Comparison of ENCODE assay signal across 16 cellular contexts in the genomic region with DNA sequence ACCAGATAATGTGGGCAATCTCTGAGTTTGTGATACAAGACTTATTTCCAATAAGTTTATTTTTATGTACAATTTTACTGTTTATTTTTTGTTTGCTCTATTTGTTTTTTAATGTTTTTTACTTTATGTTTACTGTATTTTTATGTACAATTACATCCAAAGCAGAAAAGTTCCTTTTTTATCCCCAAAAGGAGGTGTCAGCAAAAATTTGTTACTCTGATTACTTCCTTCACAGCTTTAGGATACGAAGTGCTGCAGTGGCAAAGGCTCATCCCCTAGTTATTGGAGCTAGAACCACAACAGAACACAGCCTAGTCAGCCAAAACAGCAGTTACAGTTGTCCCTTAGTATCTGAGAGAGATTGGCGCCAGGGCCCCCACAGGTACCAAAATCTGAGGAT. TPM values are rescaled to one million over a fixed set of nuclear protein-coding genes. Genes with fewer than 3 reads are reported as not detected.
A peak's percentile ranks its signal among the peaks of the same experiment; 100 is the strongest.
DNase-seq lines count a peak whose midpoint lies in the region; ATAC-seq, FAIRE-seq and TF ChIP-seq lines count a peak whose summit lies in the region.
"Had no signal": no experiment of that assay in that cellular context is flagged by ENCODE, and none has a peak within 500 bp of the region (broad histone marks: within the 10 kb centered on the region; RNA-seq: fewer than 3 reads in every experiment).

No MANE protein-coding gene starts in this region.

- H3K4me1 Mint-ChIP-seq in activated T-cell treated with anti-CD3 and anti-CD28 coated beads, Interleukin-2, amount 50 U/mL, for 24 hours (ENCODE audit: low read depth) = peaks cover 25% of the 10 kb centered on the region
- peaks cover 16% of the 10 kb centered on the region for H3K4me1 Mint-ChIP-seq in endothelial cell (ENCODE audit: unreplicated experiment)
- H3K4me1 Mint-ChIP-seq: GM23338 had no signal

- BruUV-seq in HepG2 (replicated peaks; lab: Mats Ljungman, UMichigan) = no TSS peak

- TF ChIP-seq CTCF in HepG2 (CRISPR knock-in tag; IDR thresholded peaks at IDR 0.05) = no peak
- no peak for TF ChIP-seq CTCF in psoas muscle (IDR thresholded peaks at IDR 0.05)
- no peak for TF ChIP-seq CTCF in endothelial cell (IDR thresholded peaks at IDR 0.05; ENCODE audit: unreplicated experiment)

- CTCF ChIA-PET in HepG2 (lab: Yijun Ruan, JAX; ENCODE audit: low intra/inter-chr PET ratio, low total read pairs) = no interaction called here

- ATAC-seq in HepG2 = no peak
- no peak for ATAC-seq in psoas muscle
- ATAC-seq: GM23338 had no signal

- no peak overlapping the region for H3K4me3 Mint-ChIP-seq in activated T-cell treated with anti-CD3 and anti-CD28 coated beads, Interleukin-2, amount 50 U/mL, for 24 hours
- H3K4me3 Mint-ChIP-seq in endothelial cell (ENCODE audit: unreplicated experiment) = no peak overlapping the region
- H3K4me3 Mint-ChIP-seq: CD4-positive, alpha-beta memory T cell; GM23338 had no signal

- peaks cover 2% of the 10 kb centered on the region for H3K79me2 ChIP-seq in HepG2 (ENCODE audit: insufficient read depth, low read length)

- in situ Hi-C loops in HepG2 (cut with HindIII; ENCODE audit: extremely low pct_ligation_motif_present, low pct_unique_long_range_greater_than_20kb) = no loop called here

- intact Hi-C loops in HepG2 (cut with micrococcal nuclease; ENCODE audit: unreplicated experiment) = no loop called here
- intact Hi-C loops in psoas muscle (cut with DNase I) = no loop called here

- H3K4me1 ChIP-seq in HepG2 (ENCODE audit: insufficient read depth, low read length) = peaks cover 10% of the 10 kb centered on the region
- peaks cover 54% of the 10 kb centered on the region for H3K4me1 ChIP-seq in psoas muscle

- POLR2A ChIA-PET in HepG2 (lab: Yijun Ruan, JAX) = no interaction called here

- peaks cover 6% of the 10 kb centered on the region for H4K20me1 ChIP-seq in HepG2 (ENCODE audit: insufficient read depth, low read length)

- H3K36me3 Mint-ChIP-seq in activated T-cell treated with anti-CD3 and anti-CD28 coated beads, Interleukin-2, amount 50 U/mL, for 24 hours (ENCODE audit: low read depth) = peaks cover 89% of the 10 kb centered on the region
- H3K36me3 Mint-ChIP-seq in endothelial cell (ENCODE audit: low read depth, unreplicated experiment) = peaks cover 30% of the 10 kb centered on the region

- H3K27ac Mint-ChIP-seq in activated T-cell treated with anti-CD3 and anti-CD28 coated beads, Interleukin-2, amount 50 U/mL, for 24 hours = peak overlapping the region; percentile 61
- H3K27ac Mint-ChIP-seq in endothelial cell (ENCODE audit: unreplicated experiment) = no peak overlapping the region
- H3K27ac Mint-ChIP-seq: GM23338 had no signal

- no peaks in the 10 kb centered on the region for H3K27me3 Mint-ChIP-seq in activated T-cell treated with anti-CD3 and anti-CD28 coated beads, Interleukin-2, amount 50 U/mL, for 24 hours
- H3K27me3 Mint-ChIP-seq in endothelial cell (ENCODE audit: unreplicated experiment) = peaks cover 3% of the 10 kb centered on the region
- H3K27me3 Mint-ChIP-seq: CD4-positive, alpha-beta memory T cell had no signal

- H3K27me3 ChIP-seq in HepG2 (ENCODE audit: control insufficient read depth in 1 of 2, insufficient read depth in 2 of 2, low read length in 2 of 2) = no peaks in the 10 kb centered on the region
- H3K27me3 ChIP-seq in psoas muscle (ENCODE audit: insufficient read depth in 3 of 3, low read length in 2 of 3) = no peaks in the 10 kb centered on the region

- H3K36me3 ChIP-seq in HepG2 (replicated peaks in 1 of 2; ENCODE audit: control insufficient read depth in 1 of 2, insufficient read depth in 2 of 2, low read length in 2 of 2) (peaks cover 22 to 53% of the 10 kb centered on the region in 2 experiments), psoas muscle (ENCODE audit: insufficient read depth in 1 of 2, low read depth in 1 of 2) (peaks cover 7 to 63% of the 10 kb centered on the region in 2 donors)

- H2AFZ ChIP-seq in HepG2 (ENCODE audit: low read length) = no peak overlapping the region
- H2AFZ ChIP-seq: GM23338 had no signal

- WGBS in HepG2 (ENCODE audit: low lambda C conversion rate) = 96% methylated on average over 2 of the region's 2 CpGs
- WGBS in psoas muscle, 3 donors = 77 to 90% (median 86%) methylated on average over 2 of the region's 2 CpGs

- no peak for TF ChIP-seq POLR2A in HepG2 (IDR thresholded peaks at IDR 0.05; ENCODE audit: insufficient read depth in 1 of 2, low read depth in 2 of 2, low read length in 2 of 2)

- H3K27ac ChIP-seq in HepG2 (ENCODE audit: extremely low read length, insufficient read depth, low read length) = no peak overlapping the region
- H3K27ac ChIP-seq in psoas muscle = peak overlapping the region; percentile 76
- H3K27ac ChIP-seq: 22Rv1 had no signal

- no peak overlapping the region for H3K9ac ChIP-seq in HepG2 (ENCODE audit: insufficient read depth, low read depth, low read length)

- no peak for TF ChIP-seq EP300 in HepG2 (IDR thresholded peaks at IDR 0.05; ENCODE audit: low read depth in 2 of 2, low read length in 2 of 2)
- TF ChIP-seq EP300 in HepG2 (CRISPR knock-in tag; IDR thresholded peaks at IDR 0.05; ENCODE audit: borderline replicate concordance) = no peak

- no peak for DNase-seq in activated T-cell treated with anti-CD3 and anti-CD28 coated beads, Interleukin-2, amount 50 U/mL, for 24 hours
- no peak for DNase-seq in activated T-cell treated with anti-CD3 and anti-CD28 coated beads, Interleukin-2, amount 50 U/mL, for 48 hours
- peak; percentile 23 for DNase-seq in RPMI8226
- no peak for DNase-seq in HepG2 (ENCODE audit: low spot score)
- no peak for DNase-seq in psoas muscle
- no peak for DNase-seq in stimulated activated naive CD4-positive, alpha-beta T cell (lab: John Stamatoyannopoulos, UW)
- DNase-seq in NCI-H1694 (lab: John Stamatoyannopoulos, UW) = no peak
- DNase-seq in endothelial cell (ENCODE audit: low spot score) = no peak
- DNase-seq: C1 segment of cervical spinal cord; CD4-positive, alpha-beta memory T cell; DMS79; H7 had no signal

- no peak overlapping the region for H3K4me2 ChIP-seq in HepG2 (ENCODE audit: low read depth, low read length)
- H3K4me2 ChIP-seq: GM23338 had no signal

- H3K4me3 ChIP-seq in HepG2 (replicated peaks in 1 of 3; ENCODE audit: insufficient read depth in 1 of 3, low read depth in 2 of 3, low read length in 3 of 3) = no peak overlapping the region
- no peak overlapping the region for H3K4me3 ChIP-seq in psoas muscle
- H3K4me3 ChIP-seq: GM12878, GM23338 had no signal

- no peaks in the 10 kb centered on the region for H3K9me3 Mint-ChIP-seq in activated T-cell treated with anti-CD3 and anti-CD28 coated beads, Interleukin-2, amount 50 U/mL, for 24 hours
- no peaks in the 10 kb centered on the region for H3K9me3 Mint-ChIP-seq in endothelial cell (ENCODE audit: unreplicated experiment)
- H3K9me3 Mint-ChIP-seq: CD4-positive, alpha-beta memory T cell; GM23338 had no signal

- H3K9me3 ChIP-seq in HepG2 (ENCODE audit: low read length) (no peaks in the 10 kb centered on the region), psoas muscle (no peaks in the 10 kb centered on the region)

- no peak for TF ChIP-seq RAD21 in HepG2 (CRISPR knock-in tag; IDR thresholded peaks at IDR 0.05)

- FAIRE-seq in HepG2 (lab: Jason Lieb, UNC) = no peak
- FAIRE-seq: GM12878, GM18507 had no signal

RNA-seq across cellular contexts. Expression of a gene that starts 35.7 kb away (rescaled TPM):
- total RNA-seq in HepG2 (2016; rRNA removed; fragmentation: Illumina TruSeq; extraction: Trizol) (346 and 497 TPM in 2 replicates), psoas muscle (100 to 1,000 TPM in 1 of 4 donors, 10 to 100 TPM in 3; 69.2 to 111 (median 81.6) TPM), endothelial cell (ENCODE audit: unreplicated experiment) (247 TPM)
- 49.2 and 50.3 TPM in 2 replicates for total RNA-seq in HepG2 (2016; cell fraction: cytosol; rRNA removed; fragmentation: Illumina TruSeq; extraction: Trizol; ENCODE audit: low read depth)
- 344 and 478 TPM in 2 replicates for total RNA-seq in HepG2 (2016; cell fraction: insoluble cytoplasmic fraction; rRNA removed; fragmentation: Illumina TruSeq; extraction: Trizol)
- total RNA-seq in HepG2 (2016; cell fraction: membrane; rRNA removed; fragmentation: Illumina TruSeq; extraction: Trizol) = 98.2 and 110 TPM in 2 replicates
- total RNA-seq in HepG2 (2016; cell fraction: nucleus; rRNA removed; fragmentation: Illumina TruSeq; extraction: Trizol) = 217 and 218 TPM in 2 replicates
- polyA plus RNA-seq in HepG2 (2011; rRNA removed) (402 and 415 TPM in 2 replicates), psoas muscle (100 to 1,000 TPM in 1 of 3 donors, 10 to 100 TPM in 2; 72.5 to 115 (median 85.4) TPM)
- polyA plus RNA-seq in HepG2 (2011; cell fraction: cytosol; rRNA removed) = 246 and 321 TPM in 2 replicates
- polyA plus RNA-seq in HepG2 (2011; cell fraction: nucleus; rRNA removed) = 386 and 449 TPM in 2 replicates
- 250 and 252 TPM in 2 replicates for polyA plus RNA-seq in HepG2 (2012)
- polyA plus RNA-seq in HepG2 (2016; cell fraction: cytosol; fragmentation: Illumina TruSeq; extraction: Trizol; ENCODE audit: low read depth) = 15.5 and 16.2 TPM in 2 replicates
- 427 and 428 TPM in 2 replicates for polyA plus RNA-seq in HepG2 (2016; cell fraction: insoluble cytoplasmic fraction; fragmentation: Illumina TruSeq; extraction: Trizol; ENCODE audit: low read depth)
- polyA plus RNA-seq in HepG2 (2016; cell fraction: membrane; fragmentation: Illumina TruSeq; extraction: Trizol; ENCODE audit: low read depth) = 40.8 and 43.5 TPM in 2 replicates
- 440 and 473 TPM in 2 replicates for polyA plus RNA-seq in HepG2 (2016; cell fraction: nucleus; fragmentation: Illumina TruSeq; extraction: Trizol; ENCODE audit: insufficient read depth, low read depth)
- polyA minus RNA-seq in HepG2 (2011; rRNA and poly(A)+ RNA removed; ENCODE audit: low replicate concordance) = 132 and 270 TPM in 2 replicates
- 125 and 139 TPM in 2 replicates for polyA minus RNA-seq in HepG2 (2011; cell fraction: cytosol; rRNA and poly(A)+ RNA removed)
- polyA minus RNA-seq in HepG2 (2011; cell fraction: nucleus; rRNA and poly(A)+ RNA removed) = 242 and 297 TPM in 2 replicates

RNA-seq across cellular contexts. Expression of a gene that starts 47.0 kb away (rescaled TPM):
- total RNA-seq in HepG2 (2016; rRNA removed; fragmentation: Illumina TruSeq; extraction: Trizol) (6.0 and 7.0 TPM in 2 replicates), psoas muscle (1 to 10 TPM; 3.1 to 6.1 (median 4.3) TPM), endothelial cell (ENCODE audit: unreplicated experiment) (17.7 TPM)
- total RNA-seq in HepG2 (2016; cell fraction: cytosol; rRNA removed; fragmentation: Illumina TruSeq; extraction: Trizol; ENCODE audit: low read depth) = 4.9 and 5.9 TPM in 2 replicates
- 6.5 and 7.8 TPM in 2 replicates for total RNA-seq in HepG2 (2016; cell fraction: insoluble cytoplasmic fraction; rRNA removed; fragmentation: Illumina TruSeq; extraction: Trizol)
- 9.7 and 9.9 TPM in 2 replicates for total RNA-seq in HepG2 (2016; cell fraction: membrane; rRNA removed; fragmentation: Illumina TruSeq; extraction: Trizol)
- 5.0 and 7.0 TPM in 2 replicates for total RNA-seq in HepG2 (2016; cell fraction: nucleus; rRNA removed; fragmentation: Illumina TruSeq; extraction: Trizol)
- polyA plus RNA-seq in HepG2 (2011; rRNA removed) (8.2 and 9.1 TPM in 2 replicates), psoas muscle (1 to 10 TPM in 2 of 3 donors, under 1 TPM in 1; 0.87 to 4.7 (median 3.0) TPM)
- polyA plus RNA-seq in HepG2 (2011; cell fraction: cytosol; rRNA removed) = 7.8 and 7.9 TPM in 2 replicates
- 13.1 and 13.6 TPM in 2 replicates for polyA plus RNA-seq in HepG2 (2011; cell fraction: nucleus; rRNA removed)
- polyA plus RNA-seq in HepG2 (2012) = 4.8 and 7.2 TPM in 2 replicates
- polyA plus RNA-seq in HepG2 (2016; cell fraction: cytosol; fragmentation: Illumina TruSeq; extraction: Trizol; ENCODE audit: low read depth) = 3.0 and 3.2 TPM in 2 replicates
- polyA plus RNA-seq in HepG2 (2016; cell fraction: insoluble cytoplasmic fraction; fragmentation: Illumina TruSeq; extraction: Trizol; ENCODE audit: low read depth) = 5.8 and 7.3 TPM in 2 replicates
- polyA plus RNA-seq in HepG2 (2016; cell fraction: membrane; fragmentation: Illumina TruSeq; extraction: Trizol; ENCODE audit: low read depth) = 4.2 and 6.2 TPM in 2 replicates
- 7.5 and 8.7 TPM in 2 replicates for polyA plus RNA-seq in HepG2 (2016; cell fraction: nucleus; fragmentation: Illumina TruSeq; extraction: Trizol; ENCODE audit: insufficient read depth, low read depth)
- polyA minus RNA-seq in HepG2 (2011; rRNA and poly(A)+ RNA removed; ENCODE audit: low replicate concordance) = 4.7 and 11.8 TPM in 2 replicates
- polyA minus RNA-seq in HepG2 (2011; cell fraction: cytosol; rRNA and poly(A)+ RNA removed) = 5.3 and 5.9 TPM in 2 replicates
- 9.3 and 11.5 TPM in 2 replicates for polyA minus RNA-seq in HepG2 (2011; cell fraction: nucleus; rRNA and poly(A)+ RNA removed)
